In the genomic region with DNA sequence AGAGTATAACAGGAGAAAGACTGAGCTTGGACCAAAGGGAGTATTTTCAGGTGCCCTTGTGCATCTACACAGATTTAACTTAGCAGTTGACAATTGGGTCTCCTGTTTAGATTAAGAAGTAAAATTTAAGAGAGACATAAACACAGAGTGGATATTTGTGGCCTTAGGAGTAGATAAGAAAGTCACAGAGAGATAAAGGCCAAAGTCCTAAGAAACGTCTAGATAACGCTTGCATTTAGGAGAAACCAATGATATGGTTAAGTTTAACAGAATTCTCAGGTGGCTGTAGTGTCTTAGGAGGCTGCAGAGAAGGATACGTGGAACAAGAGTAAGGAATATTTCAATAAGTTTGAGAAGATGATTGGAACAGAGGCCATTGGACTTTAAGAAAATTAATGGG, we compare ENCODE assay signal across 28 cellular contexts.
"Had no signal": no experiment of that assay in that cellular context is flagged by ENCODE, and none has a peak within 500 bp of the region (broad histone marks: within the 10 kb centered on the region; RNA-seq: fewer than 3 reads in every experiment).

No MANE protein-coding gene starts in this region.

- FAIRE-seq: small intestine had no signal

- H3K9me3 ChIP-seq: heart right ventricle, lower lobe of right lung, neutrophil, pancreas, right lobe of liver, upper lobe of right lung had no signal

- H3K4me1 ChIP-seq: pancreas, right lobe of liver, upper lobe of right lung had no signal

- H3K4me3 Mint-ChIP-seq: activated CD4-positive, alpha-beta memory T cell treated with anti-CD3 and anti-CD28 coated beads, Interleukin-2, amount 10 ng/mL, durations not matched to agents 7 days and 5 days; activated CD4-positive, alpha-beta T cell treated with anti-CD3 and anti-CD28 coated beads, Interleukin-2, amount 10 ng/mL, durations not matched to agents 24 days and 14 days; activated CD8-positive, alpha-beta memory T cell treated with anti-CD3 and anti-CD28 coated beads, Interleukin-2, amount 10 ng/mL, durations not matched to agents 7 days and 5 days; activated naive CD4-positive, alpha-beta T cell treated with anti-CD3 and anti-CD28 coated beads, Interleukin-2, amount 10 ng/mL, durations not matched to agents 7 days and 5 days; natural killer cell; stimulated activated naive B cell treated with anti-CD40 and anti-IgM and Interleukin-4, amounts not matched to agents 10 μg/mL and 1 μg/mL and 100 μg/mL, for 72 hours had no signal

- H3K27ac ChIP-seq: coronary artery, lower lobe of right lung, neutrophil, pancreas, right lobe of liver, upper lobe of right lung had no signal

- H3K4me3 ChIP-seq: coronary artery, heart right ventricle, lower lobe of right lung, pancreas, right lobe of liver, upper lobe of right lung had no signal

- H3K36me3 ChIP-seq: heart right ventricle, lower lobe of right lung, neutrophil, pancreas, right lobe of liver, upper lobe of right lung had no signal

- H3K27me3 ChIP-seq: neutrophil, pancreas, right lobe of liver, upper lobe of right lung had no signal

- DNase-seq: activated CD4-positive, alpha-beta memory T cell treated with anti-CD3 and anti-CD28 coated beads, Interleukin-2, amount 10 ng/mL, durations not matched to agents 7 days and 5 days; activated CD4-positive, alpha-beta T cell treated with anti-CD3 and anti-CD28 coated beads, Interleukin-2, amount 10 ng/mL, durations not matched to agents 24 days and 14 days; activated CD8-positive, alpha-beta memory T cell treated with anti-CD3 and anti-CD28 coated beads, Interleukin-2, amount 10 ng/mL, durations not matched to agents 7 days and 5 days; activated effector memory CD4-positive, alpha-beta T cell treated with anti-CD3 and anti-CD28 coated beads, Interleukin-2, amount 50 U/mL, for 16 hours; activated naive CD4-positive, alpha-beta T cell treated with anti-CD3 and anti-CD28 coated beads, Interleukin-2, amount 10 ng/mL, durations not matched to agents 7 days and 5 days; activated T-cell treated with anti-CD3 and anti-CD28 coated beads for 4 hours; amygdala; cerebellar nuclear complex; erythroblast; foreskin fibroblast; heart right ventricle; kidney; lower lobe of right lung; natural killer cell; pancreas; right lobe of liver; small intestine; stimulated activated CD4-positive, alpha-beta T cell treated with anti-CD3 and anti-CD28 coated beads, Interleukin-15, amount 100 ng/mL, for 24 hours; stimulated activated CD4-positive, alpha-beta T cell treated with anti-CD3 and anti-CD28 coated beads, Interleukin-2, amount 100 ng/mL, for 48 hours; stimulated activated CD8-positive, alpha-beta memory T cell treated with anti-CD3 and anti-CD28 coated beads, Interleukin-4, amount 100 ng/mL, for 48 hours; stimulated activated naive B cell treated with anti-CD40 and anti-IgM and Interleukin-4, amounts not matched to agents 10 μg/mL and 1 μg/mL and 100 μg/mL, for 72 hours; SW 1271; T-helper 2 cell; upper lobe of right lung had no signal

- H3K27ac Mint-ChIP-seq: activated CD4-positive, alpha-beta memory T cell treated with anti-CD3 and anti-CD28 coated beads, Interleukin-2, amount 10 ng/mL, durations not matched to agents 7 days and 5 days; activated CD4-positive, alpha-beta T cell treated with anti-CD3 and anti-CD28 coated beads, Interleukin-2, amount 10 ng/mL, durations not matched to agents 24 days and 14 days; activated CD8-positive, alpha-beta memory T cell treated with anti-CD3 and anti-CD28 coated beads, Interleukin-2, amount 10 ng/mL, durations not matched to agents 7 days and 5 days; activated naive CD4-positive, alpha-beta T cell treated with anti-CD3 and anti-CD28 coated beads, Interleukin-2, amount 10 ng/mL, durations not matched to agents 7 days and 5 days; natural killer cell; stimulated activated naive B cell treated with anti-CD40 and anti-IgM and Interleukin-4, amounts not matched to agents 10 μg/mL and 1 μg/mL and 100 μg/mL, for 72 hours had no signal

- H3K27me3 Mint-ChIP-seq: activated naive CD4-positive, alpha-beta T cell treated with anti-CD3 and anti-CD28 coated beads, Interleukin-2, amount 10 ng/mL, durations not matched to agents 7 days and 5 days had no signal

- ATAC-seq: activated CD4-positive, CD25-positive, alpha-beta regulatory T cell treated with anti-CD3 and anti-CD28 coated beads, Interleukin-2, amount 50 U/mL, for 24 hours; activated CD8-positive, alpha-beta memory T cell treated with anti-CD3 and anti-CD28 coated beads, Interleukin-2, amount 10 ng/mL, durations not matched to agents 7 days and 5 days; heart right ventricle; left lobe of liver; lower lobe of right lung; natural killer cell; pancreas; right lobe of liver; stimulated activated naive B cell treated with anti-CD40 and anti-IgM and Interleukin-4, amounts not matched to agents 10 μg/mL and 1 μg/mL and 100 μg/mL, for 72 hours; upper lobe of right lung had no signal

- H3K36me3 Mint-ChIP-seq: activated CD8-positive, alpha-beta memory T cell treated with anti-CD3 and anti-CD28 coated beads, Interleukin-2, amount 10 ng/mL, durations not matched to agents 7 days and 5 days; activated naive CD4-positive, alpha-beta T cell treated with anti-CD3 and anti-CD28 coated beads, Interleukin-2, amount 10 ng/mL, durations not matched to agents 7 days and 5 days; natural killer cell; stimulated activated naive B cell treated with anti-CD40 and anti-IgM and Interleukin-4, amounts not matched to agents 10 μg/mL and 1 μg/mL and 100 μg/mL, for 72 hours had no signal

- H3K4me1 Mint-ChIP-seq: natural killer cell had no signal

- H3K9me3 Mint-ChIP-seq: activated CD4-positive, alpha-beta memory T cell treated with anti-CD3 and anti-CD28 coated beads, Interleukin-2, amount 10 ng/mL, durations not matched to agents 7 days and 5 days; activated CD4-positive, alpha-beta T cell treated with anti-CD3 and anti-CD28 coated beads, Interleukin-2, amount 10 ng/mL, durations not matched to agents 24 days and 14 days; activated naive CD4-positive, alpha-beta T cell treated with anti-CD3 and anti-CD28 coated beads, Interleukin-2, amount 10 ng/mL, durations not matched to agents 7 days and 5 days; natural killer cell; stimulated activated naive B cell treated with anti-CD40 and anti-IgM and Interleukin-4, amounts not matched to agents 10 μg/mL and 1 μg/mL and 100 μg/mL, for 72 hours had no signal
